In the genomic region with DNA sequence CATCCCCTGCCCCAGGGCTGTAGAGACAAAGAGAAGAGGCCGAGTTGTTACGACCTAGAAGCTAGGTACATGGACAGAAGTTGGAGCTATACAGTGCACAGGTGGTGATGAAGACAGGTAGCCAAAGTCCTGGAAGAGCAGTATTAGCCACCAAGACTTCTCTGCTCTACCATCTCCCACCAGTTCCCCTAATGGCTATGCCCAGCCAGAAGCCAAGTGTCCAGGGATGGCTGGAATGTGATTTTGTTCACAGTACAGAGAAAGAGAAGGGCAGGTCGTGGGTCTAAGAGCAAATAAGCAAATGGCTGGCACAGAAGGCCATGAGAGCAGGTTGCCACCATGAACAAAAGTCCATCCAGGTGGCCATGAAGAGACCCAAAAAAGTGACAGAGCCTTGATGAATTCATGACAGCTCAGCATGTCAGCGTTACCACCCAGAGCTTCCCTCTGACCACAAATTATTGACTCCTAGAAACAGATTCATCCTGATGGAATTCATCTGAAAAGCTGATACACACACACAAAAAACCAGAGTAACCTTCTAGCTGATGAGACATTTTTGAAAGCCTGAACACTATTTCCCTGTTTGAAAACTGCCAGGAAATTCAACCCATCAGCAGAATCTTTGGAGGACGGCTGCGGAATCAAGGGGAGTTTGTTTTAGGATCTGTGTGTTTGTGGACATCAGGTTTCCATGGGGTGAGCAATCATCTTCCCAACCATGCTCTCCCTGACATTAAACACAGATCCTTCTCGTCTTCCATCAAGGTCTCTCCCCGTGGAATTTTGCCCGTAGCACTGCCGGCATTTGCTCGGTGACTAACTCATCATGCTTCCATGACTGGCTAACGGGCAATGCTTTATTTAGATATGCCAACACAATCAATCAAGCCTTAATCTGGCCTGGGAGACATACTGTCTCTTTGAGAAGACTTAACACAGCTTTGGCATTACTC, we compare ENCODE assay signal across 18 cellular contexts.
DNase-seq lines count a peak whose midpoint lies in the region; ATAC-seq and TF ChIP-seq lines count a peak whose summit lies in the region.
"Had no signal": no experiment of that assay in that cellular context is flagged by ENCODE, and none has a peak within 500 bp of the region (broad histone marks: within the 10 kb centered on the region; RNA-seq: fewer than 3 reads in every experiment).

No MANE protein-coding gene starts in this region.

- no peak overlapping the region for H3K27ac Mint-ChIP-seq in activated T-helper 1 cell treated with anti-CD3 and anti-CD28 coated beads, Interleukin-12 subunit alpha, Interleukin-12 subunit beta, Interleukin-2, Interleukin-4 antibody, amounts not matched to agents 30 ng/mL and 10 ng/mL and 1 ng/mL, durations not matched to agents 14 hours and 24 hours and 36 hours

- peaks cover 52% of the 10 kb centered on the region for H3K9me3 Mint-ChIP-seq in activated T-helper 1 cell treated with anti-CD3 and anti-CD28 coated beads, Interleukin-12 subunit alpha, Interleukin-12 subunit beta, Interleukin-2, Interleukin-4 antibody, amounts not matched to agents 30 ng/mL and 10 ng/mL and 1 ng/mL, durations not matched to agents 14 hours and 24 hours and 36 hours

- H3K9ac ChIP-seq in Karpas-422 (ENCODE audit: low read length), result no peak overlapping the region
- H3K9ac ChIP-seq: BLaER1 treated with 17β-estradiol and CSF1 and Interleukin-3, amounts not matched to agents 10 nM and 100 nM had no signal

- no peak for TF ChIP-seq POLR2A in esophagus muscularis mucosa (IDR thresholded peaks at IDR 0.05; ENCODE audit: low read depth)

- intact Hi-C loops in PC-9 (cut with micrococcal nuclease; ENCODE audit: unreplicated experiment) (loop anchor here (5.0 kb wide), 1 partner anchor 106 kb away; no protein-coding TSS in a partner anchor), esophagus muscularis mucosa (cut with DNase I) (no loop called here)
- intact Hi-C loops in activated T-helper 1 cell treated with anti-CD3 and anti-CD28 coated beads, Interleukin-12 subunit alpha, Interleukin-12 subunit beta, Interleukin-2, Interleukin-4 antibody, amounts not matched to agents 30 ng/mL and 10 ng/mL and 1 ng/mL, durations not matched to agents 14 hours and 24 hours and 36 hours (cut with micrococcal nuclease), result no loop called here

- POLR2A ChIA-PET in PC-9 (lab: Charles Lee; ENCODE audit: unreplicated experiment), result no interaction called here

- H4K20me1 ChIP-seq in PC-9 (ENCODE audit: insufficient read depth), result no peaks in the 10 kb centered on the region
- H4K20me1 ChIP-seq in Karpas-422 (ENCODE audit: insufficient read depth, low read depth, low read length), result no peaks in the 10 kb centered on the region
- H4K20me1 ChIP-seq: BLaER1 treated with 17β-estradiol and CSF1 and Interleukin-3, amounts not matched to agents 10 nM and 100 nM had no signal

- H2AFZ ChIP-seq in PC-9, result peak overlapping the region; percentile 69
- no peak overlapping the region for H2AFZ ChIP-seq in Karpas-422 (ENCODE audit: low read length)

- H3K36me3 ChIP-seq in PC-9 (ENCODE audit: low read depth) (no peaks in the 10 kb centered on the region), esophagus muscularis mucosa (no peaks in the 10 kb centered on the region), Karpas-422 (ENCODE audit: insufficient read depth, low read length) (no peaks in the 10 kb centered on the region)
- H3K36me3 ChIP-seq: BLaER1 treated with 17β-estradiol and CSF1 and Interleukin-3, amounts not matched to agents 10 nM and 100 nM; tibial nerve had no signal

- no peak overlapping the region for H3K4me3 Mint-ChIP-seq in activated T-helper 1 cell treated with anti-CD3 and anti-CD28 coated beads, Interleukin-12 subunit alpha, Interleukin-12 subunit beta, Interleukin-2, Interleukin-4 antibody, amounts not matched to agents 30 ng/mL and 10 ng/mL and 1 ng/mL, durations not matched to agents 14 hours and 24 hours and 36 hours

- H3K27ac ChIP-seq in PC-9, result peak overlapping the region; percentile 97
- H3K27ac ChIP-seq in esophagus muscularis mucosa (replicated peaks in 1 of 4), result peak overlapping the region; percentile 2 to 43 (median 32)
- H3K27ac ChIP-seq in Karpas-422 (ENCODE audit: low read length), result no peak overlapping the region
- H3K27ac ChIP-seq: BLaER1 treated with 17β-estradiol and CSF1 and Interleukin-3, amounts not matched to agents 10 nM and 100 nM; tibial nerve had no signal

- no peak for TF ChIP-seq EP300 in esophagus muscularis mucosa (IDR thresholded peaks at IDR 0.05)

- WGBS in esophagus muscularis mucosa, result 71% methylated on average over 12 of the region's 12 CpGs

- CTCF ChIA-PET in PC-9 (lab: Charles Lee), result no interaction called here

- H3K9me3 ChIP-seq in PC-9 (ENCODE audit: insufficient read depth, low read depth) (peaks cover 24% of the 10 kb centered on the region), esophagus muscularis mucosa (no peaks in the 10 kb centered on the region), Karpas-422 (ENCODE audit: low read length) (no peaks in the 10 kb centered on the region)

- H3K9me2 ChIP-seq in PC-9 (ENCODE audit: insufficient read depth) (0 out of 2 replicates have a peak, but pooled peaks cover 5% of the 10 kb centered on the region), Karpas-422 (replicated peaks; ENCODE audit: insufficient read depth, low read length) (no peaks in the 10 kb centered on the region)

- BruUV-seq in PC-9 (replicated peaks; lab: Mats Ljungman, UMichigan), result no TSS peak

- H3K4me1 ChIP-seq in PC-9 (replicated peaks; ENCODE audit: insufficient read depth) (peaks cover 55% of the 10 kb centered on the region), esophagus muscularis mucosa (peaks cover 0 to 13% (median 2%) of the 10 kb centered on the region in 4 donors), Karpas-422 (ENCODE audit: low read length) (no peaks in the 10 kb centered on the region)
- H3K4me1 ChIP-seq: BLaER1 treated with 17β-estradiol and CSF1 and Interleukin-3, amounts not matched to agents 10 nM and 100 nM; tibial nerve had no signal

- no peaks in the 10 kb centered on the region for H3K27me3 Mint-ChIP-seq in activated T-helper 1 cell treated with anti-CD3 and anti-CD28 coated beads, Interleukin-12 subunit alpha, Interleukin-12 subunit beta, Interleukin-2, Interleukin-4 antibody, amounts not matched to agents 30 ng/mL and 10 ng/mL and 1 ng/mL, durations not matched to agents 14 hours and 24 hours and 36 hours (ENCODE audit: insufficient read depth)

- H3K4me1 Mint-ChIP-seq in activated T-helper 1 cell treated with anti-CD3 and anti-CD28 coated beads, Interleukin-12 subunit alpha, Interleukin-12 subunit beta, Interleukin-2, Interleukin-4 antibody, amounts not matched to agents 30 ng/mL and 10 ng/mL and 1 ng/mL, durations not matched to agents 14 hours and 24 hours and 36 hours (ENCODE audit: low read depth), result no peaks in the 10 kb centered on the region

- no peak overlapping the region for H3K4me3 ChIP-seq in AG09309 (ENCODE audit: control insufficient read depth, low read depth, low read length)
- peak overlapping the region; percentile 32; the same call in 1 of the 2 replicates for H3K4me3 ChIP-seq in PC-9
- H3K4me3 ChIP-seq in esophagus muscularis mucosa, result no peak overlapping the region
- no peak overlapping the region for H3K4me3 ChIP-seq in Karpas-422 (ENCODE audit: low read length)
- H3K4me3 ChIP-seq: BLaER1 treated with 17β-estradiol and CSF1 and Interleukin-3, amounts not matched to agents 10 nM and 100 nM; tibial nerve had no signal

- H3K36me3 Mint-ChIP-seq in activated T-helper 1 cell treated with anti-CD3 and anti-CD28 coated beads, Interleukin-12 subunit alpha, Interleukin-12 subunit beta, Interleukin-2, Interleukin-4 antibody, amounts not matched to agents 30 ng/mL and 10 ng/mL and 1 ng/mL, durations not matched to agents 14 hours and 24 hours and 36 hours (ENCODE audit: low read depth), result no peaks in the 10 kb centered on the region

- peak; percentile 90 for ATAC-seq in omental fat pad (ENCODE audit: low FRiP score)

- no peaks in the 10 kb centered on the region for H3K27me3 ChIP-seq in PC-9 (ENCODE audit: insufficient read depth, low read depth)
- H3K27me3 ChIP-seq in esophagus muscularis mucosa, result no peaks in the 10 kb centered on the region
- H3K27me3 ChIP-seq in Karpas-422 (ENCODE audit: low read length), result no peaks in the 10 kb centered on the region
- H3K27me3 ChIP-seq: BLaER1 treated with 17β-estradiol and CSF1 and Interleukin-3, amounts not matched to agents 10 nM and 100 nM; tibial nerve had no signal

- H3F3A ChIP-seq in PC-9 (ENCODE audit: insufficient read depth, low read depth), result peaks cover 45% of the 10 kb centered on the region

- TF ChIP-seq CTCF in AG09309 (IDR thresholded peaks at IDR 0.05; ENCODE audit: control insufficient read depth, insufficient read depth, low read depth, low read length, missing control alignments), result no peak
- TF ChIP-seq CTCF in PC-9 (conservative IDR thresholded peaks at IDR 0.05), result no peak
- no peak for TF ChIP-seq CTCF in esophagus muscularis mucosa (IDR thresholded peaks at IDR 0.05)
- no peak for TF ChIP-seq CTCF in omental fat pad (IDR thresholded peaks at IDR 0.05)

- peak overlapping the region; percentile 68 for H3K4me2 ChIP-seq in PC-9
- H3K4me2 ChIP-seq in Karpas-422 (ENCODE audit: low read depth, low read length, poor library complexity, severe bottlenecking), result no peak overlapping the region
- H3K4me2 ChIP-seq: BLaER1 treated with 17β-estradiol and CSF1 and Interleukin-3, amounts not matched to agents 10 nM and 100 nM had no signal

- DNase-seq in AG09309 (ENCODE audit: low read depth) (peak; percentile 69), PC-9 (peak; percentile 30 to 96), esophagus muscularis mucosa (ENCODE audit: extremely low spot score) (no peak), omental fat pad (ENCODE audit: low spot score) (peak; percentile 34), T-helper 1 cell (no peak), Karpas-422 (no peak), AML-193 (lab: John Stamatoyannopoulos, UW) (no peak)
- DNase-seq in activated T-helper 1 cell treated with anti-CD3 and anti-CD28 coated beads, Interleukin-12 subunit alpha, Interleukin-12 subunit beta, Interleukin-2, Interleukin-4 antibody, amounts not matched to agents 30 ng/mL and 10 ng/mL and 1 ng/mL, durations not matched to agents 14 hours and 24 hours and 36 hours (ENCODE audit: low spot score), result no peak
- DNase-seq: activated CD8-positive, alpha-beta memory T cell treated with anti-CD3 and anti-CD28 coated beads for 24 hours; activated naive CD4-positive, alpha-beta T cell; NCI-H2029 treated with DMSO at 0.1 percent for 48 hours; NCI-H82; posterior cingulate gyrus; SHP77; stimulated activated CD4-positive, alpha-beta T cell treated with anti-CD3 and anti-CD28 coated beads, Interleukin-1b, Interleukin-23, amount 100 ng/mL, for 48 hours; stimulated activated CD8-positive, alpha-beta memory T cell treated with anti-CD3 and anti-CD28 coated beads, Interleukin-4, amount 100 ng/mL, for 48 hours had no signal

- H3K79me2 ChIP-seq in PC-9 (ENCODE audit: low read depth) (no peaks in the 10 kb centered on the region), Karpas-422 (ENCODE audit: low read length) (no peaks in the 10 kb centered on the region)

Comparison
In these comparisons a context has a peak if more than half of its experiments do, and no peak if none do; other contexts are left out.
1. DNase-seq: peak in AG09309 (single experiment), PC-9 (2 of 2) and omental fat pad (single experiment); none in esophagus muscularis mucosa (single experiment), activated T-helper 1 cell treated with anti-CD3 and anti-CD28 coated beads, Interleukin-12 subunit alpha, Interleukin-12 subunit beta, Interleukin-2, Interleukin-4 antibody, amounts not matched to agents 30 ng/mL and 10 ng/mL and 1 ng/mL, durations not matched to agents 14 hours and 24 hours and 36 hours (single experiment), T-helper 1 cell (0 of 5), Karpas-422 (single experiment) and AML-193 (0 of 2).